ENCODE assay signal across 8 cellular contexts in genomic region chr17:42561908-42562844, GRCh38. TPM values are rescaled to one million over a fixed set of nuclear protein-coding genes. Genes with fewer than 3 reads are reported as not detected.
DNase-seq lines count a peak whose midpoint lies in the region; ATAC-seq and TF ChIP-seq lines count a peak whose summit lies in the region.

Gene COASY, plus strand, starts transcription at chr17:42562148. Its CDS starts 475 bp downstream, at chr17:42562623.

- peak; percentile 69 for ATAC-seq in effector memory CD8-positive, alpha-beta T cell (replicated peaks)
- ATAC-seq in lung (ENCODE audit: insufficient read depth, low FRiP score) (peak; percentile 83), GM21529 (IDR thresholded peaks at IDR 0.05; ENCODE audit: unreplicated experiment) (no peak)

- TF ChIP-seq CTCF in GM12864 (IDR thresholded peaks at IDR 0.05; ENCODE audit: low read depth, low read length, missing control alignments) (no peak), lung (IDR thresholded peaks at IDR 0.05; ENCODE audit: control extremely low read depth, extremely low read depth) (no peak)

- H3K9me3 ChIP-seq in HUES48 (ENCODE audit: control insufficient read depth, insufficient read depth, low read length) (no peaks in the 10 kb centered on the region), lung (ENCODE audit: control insufficient read depth in 2 of 2, insufficient read depth in 1 of 2, low read length in 1 of 2) (no peaks in the 10 kb centered on the region)

- 0 to 1% methylated on average over 57 of the region's 57 CpGs for whole genome bisulfite sequencing in lung, 2 donors

- H3K27me3 Mint-ChIP-seq in effector memory CD8-positive, alpha-beta T cell, result no peaks in the 10 kb centered on the region

- H3K27me3 ChIP-seq in HUES48 (ENCODE audit: control insufficient read depth, insufficient read depth, low read length) (no peaks in the 10 kb centered on the region), lung (ENCODE audit: control insufficient read depth, insufficient read depth) (no peaks in the 10 kb centered on the region)

- H3K36me3 ChIP-seq in HUES48 (ENCODE audit: control insufficient read depth, insufficient read depth, low read length) (peaks cover 22% of the 10 kb centered on the region), lung (ENCODE audit: control insufficient read depth in 2 of 2, insufficient read depth in 2 of 2, low read length in 2 of 2) (peaks cover 0 to 15% of the 10 kb centered on the region in 2 donors)

- H3K4me3 ChIP-seq in GM12864 (ENCODE audit: low read depth, low read length) (peak within 1 kb of the TSS; percentile 94), HUES48 (ENCODE audit: low read depth, low read length) (peak within 1 kb of the TSS; percentile 94), lung (peak within 1 kb of the TSS; percentile 97)

- peaks cover 45% of the 10 kb centered on the region for H3K36me3 Mint-ChIP-seq in effector memory CD8-positive, alpha-beta T cell (ENCODE audit: insufficient read depth)

- peak within 1 kb of the TSS; percentile 78 for H3K9ac ChIP-seq in HUES48 (ENCODE audit: low read depth, low read length)

- H3K4me3 Mint-ChIP-seq in effector memory CD8-positive, alpha-beta T cell, result peak within 1 kb of the TSS; percentile 90

- DNase-seq in GM12864 (ENCODE audit: low read depth), result peak; percentile 95
- DNase-seq in NOMO-1 treated with dmso at 0.1 percent for 144 hours (lab: John Stamatoyannopoulos, UW; ENCODE audit: unreplicated experiment), result peak; percentile 92
- DNase-seq in activated CD8-positive, alpha-beta memory T cell treated with anti-CD3 and anti-CD28 coated beads for 4 hours (ENCODE audit: low read depth in 2 of 2), result peak; percentile 85 to 88
- DNase-seq in effector memory CD8-positive, alpha-beta T cell, result peak; percentile 88 to 90 (median 89)
- peak; percentile 96 for DNase-seq in lung (ENCODE audit: low spot score)
- peak; percentile 70 to 82 (median 79) for DNase-seq in stimulated activated CD4-positive, alpha-beta T cell treated with anti-CD3 and anti-CD28 coated beads, TNF-alpha, amount 100 ng/mL, for 1 hour (ENCODE audit: low read depth in 3 of 3, low spot score in 1 of 3)

- peaks cover 6% of the 10 kb centered on the region; the same call in 1 of the 2 replicates for H3K4me1 ChIP-seq in HUES48 (ENCODE audit: control insufficient read depth, insufficient read depth, low read length)
- peaks cover 3 to 29% of the 10 kb centered on the region in 2 donors for H3K4me1 ChIP-seq in lung (ENCODE audit: control insufficient read depth in 2 of 2, insufficient read depth in 2 of 2, low read length in 2 of 2)

- no peaks in the 10 kb centered on the region for H3K9me3 Mint-ChIP-seq in effector memory CD8-positive, alpha-beta T cell

- peaks cover 29 to 32% of the 10 kb centered on the region in 2 donors for H3K4me1 Mint-ChIP-seq in effector memory CD8-positive, alpha-beta T cell (ENCODE audit: low read depth in 2 of 2)

- peak within 1 kb of the TSS; percentile 91 to 92 for H3K27ac Mint-ChIP-seq in effector memory CD8-positive, alpha-beta T cell

- H3K27ac ChIP-seq in HUES48 (ENCODE audit: low read depth, low read length), result peak within 1 kb of the TSS; percentile 85
- H3K27ac ChIP-seq in lung (ENCODE audit: low read depth in 1 of 2, low read length in 1 of 2), result peak within 1 kb of the TSS; percentile 79 to 94

RNA-seq across cellular contexts. Expression of gene COASY, which starts in this region (rescaled TPM):
- 10 to 100 TPM; 25.9 to 93.2 TPM for total RNA-seq in lung
- polyA plus RNA-seq in lung, result 10 to 100 TPM; 57.3 to 71.3 TPM
